In the genomic region with DNA sequence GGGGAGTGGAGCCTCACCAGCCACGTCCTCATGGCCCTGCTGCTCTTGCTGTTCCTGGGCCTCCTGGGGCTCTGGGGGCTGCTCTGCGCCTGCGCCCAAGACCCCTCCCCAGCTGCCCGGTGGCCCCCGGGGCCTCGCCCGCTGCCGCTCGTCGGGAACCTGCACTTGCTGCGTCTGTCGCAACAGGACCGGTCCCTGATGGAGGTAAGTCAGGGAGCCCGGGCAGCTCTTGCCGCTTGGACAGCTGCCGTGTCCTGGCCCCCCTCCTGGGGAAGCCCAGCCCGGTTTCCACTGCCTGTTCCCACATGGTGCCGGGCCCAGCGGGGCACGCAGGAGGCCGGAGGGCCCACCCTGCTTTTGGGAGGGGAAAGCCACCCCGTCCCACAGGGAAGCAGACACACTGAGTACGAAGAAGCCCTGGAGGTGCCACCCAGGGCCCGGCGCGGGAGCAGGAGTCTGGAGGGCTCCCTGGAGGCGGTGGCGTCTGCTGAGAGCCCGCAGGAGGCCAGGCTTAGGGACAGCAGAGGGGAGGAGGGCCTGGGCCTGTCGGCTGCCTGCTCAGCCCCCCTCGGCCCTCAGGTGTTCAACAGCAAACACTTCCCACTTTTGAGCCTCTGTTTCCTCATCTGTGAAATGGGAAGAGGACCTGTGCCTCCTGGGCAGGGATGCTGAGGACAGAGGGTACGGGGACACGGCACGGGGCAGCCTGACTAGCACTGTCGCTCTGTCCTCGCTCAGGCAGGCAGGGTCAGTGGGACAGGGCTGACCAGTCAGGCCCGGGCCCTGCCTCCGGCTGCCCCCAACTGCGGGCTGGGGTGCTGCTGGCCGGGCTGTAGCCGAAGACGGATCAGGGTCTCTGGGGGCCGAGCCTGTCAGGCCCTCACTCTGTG, we compare ENCODE assay signal across 1 cellular context.
TF ChIP-seq lines count a peak whose summit lies in the region.

No MANE protein-coding gene starts in this region.

TF ChIP-seq in H1, 55 proteins besides CTCF, POLR2A, EP300 and RAD21:
- TF ChIP-seq TAF1 (IDR thresholded peaks at IDR 0.05; ENCODE audit: low read depth, low read length): no peak
- no peak for TF ChIP-seq RXRA (IDR thresholded peaks at IDR 0.05; ENCODE audit: insufficient read depth, low read depth, low read length)
- TF ChIP-seq YY1 (IDR thresholded peaks at IDR 0.05; ENCODE audit: low read depth, low read length): no peak
- no peak for TF ChIP-seq KDM4A (IDR thresholded peaks at IDR 0.05; ENCODE audit: low read depth, low read length, severe bottlenecking)
- TF ChIP-seq SIX5 (IDR thresholded peaks at IDR 0.05; ENCODE audit: low read depth, low read length): no peak
- no peak for TF ChIP-seq EGR1 (IDR thresholded peaks at IDR 0.05; ENCODE audit: borderline replicate concordance, low read depth, low read length)
- TF ChIP-seq TCF12 (IDR thresholded peaks at IDR 0.05; ENCODE audit: low read depth, low read length): no peak
